In the genomic region with DNA sequence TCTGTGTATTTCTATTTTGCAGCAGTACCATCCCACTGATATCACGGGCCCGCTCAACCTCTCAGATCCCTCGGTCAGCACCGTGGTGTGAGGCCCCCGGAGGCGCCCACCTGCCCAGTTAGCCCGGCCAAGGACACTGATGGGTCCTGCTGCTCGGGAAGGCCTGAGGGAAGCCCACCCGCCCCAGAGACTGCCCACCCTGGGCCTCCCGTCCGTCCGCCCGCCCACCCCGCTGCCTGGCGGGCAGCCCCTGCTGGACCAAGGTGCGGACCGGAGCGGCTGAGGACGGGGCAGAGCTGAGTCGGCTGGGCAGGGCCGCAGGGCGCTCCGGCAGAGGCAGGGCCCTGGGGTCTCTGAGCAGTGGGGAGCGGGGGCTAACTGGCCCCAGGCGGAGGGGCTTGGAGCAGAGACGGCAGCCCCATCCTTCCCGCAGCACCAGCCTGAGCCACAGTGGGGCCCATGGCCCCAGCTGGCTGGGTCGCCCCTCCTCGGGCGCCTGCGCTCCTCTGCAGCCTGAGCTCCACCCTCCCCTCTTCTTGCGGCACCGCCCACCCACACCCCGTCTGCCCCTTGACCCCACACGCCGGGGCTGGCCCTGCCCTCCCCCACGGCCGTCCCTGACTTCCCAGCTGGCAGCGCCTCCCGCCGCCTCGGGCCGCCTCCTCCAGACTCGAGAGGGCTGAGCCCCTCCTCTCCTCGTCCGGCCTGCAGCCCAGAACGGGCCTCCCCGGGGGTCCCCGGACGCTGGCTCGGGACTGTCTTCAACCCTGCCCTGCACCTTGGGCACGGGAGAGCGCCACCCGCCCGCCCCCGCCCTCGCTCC, we compare ENCODE assay signal across 10 cellular contexts. TPM values are rescaled to one million over a fixed set of nuclear protein-coding genes. Genes with fewer than 3 reads are reported as not detected.
A peak's percentile ranks its signal among the peaks of the same experiment; 100 is the strongest.
DNase-seq lines count a peak whose midpoint lies in the region; ATAC-seq, FAIRE-seq and TF ChIP-seq lines count a peak whose summit lies in the region.
"Had no signal": no experiment of that assay in that cellular context is flagged by ENCODE, and none has a peak within 500 bp of the region (broad histone marks: within the 10 kb centered on the region; RNA-seq: fewer than 3 reads in every experiment).

No MANE protein-coding gene starts in this region.

- H3K9me3 ChIP-seq in HUES6 (ENCODE audit: control insufficient read depth, insufficient read depth, low read depth, low read length) (no peaks in the 10 kb centered on the region), lower lobe of right lung (no peaks in the 10 kb centered on the region)

- H3K36me3 ChIP-seq in HUES6 (ENCODE audit: control insufficient read depth, insufficient read depth, low read length) (no peaks in the 10 kb centered on the region), lower lobe of right lung (no peaks in the 10 kb centered on the region)

- ATAC-seq in lower lobe of right lung (peak; percentile 4 to 13), GM21423 (IDR thresholded peaks at IDR 0.05; ENCODE audit: unreplicated experiment) (no peak), HG03039 (IDR thresholded peaks at IDR 0.05; ENCODE audit: unreplicated experiment) (no peak)

- H3K27me3 ChIP-seq in HUES6 (ENCODE audit: control insufficient read depth, insufficient read depth, low read length) (peaks cover 100% of the 10 kb centered on the region), lower lobe of right lung (ENCODE audit: low read depth) (peaks cover 91% of the 10 kb centered on the region)

- H3K4me3 ChIP-seq in HUES6 (ENCODE audit: low read depth, low read length) (peak overlapping the region; percentile 63), lower lobe of right lung (peak overlapping the region; percentile 41)

- TF ChIP-seq CTCF in lower lobe of right lung (IDR thresholded peaks at IDR 0.05): no peak

- H3K27ac ChIP-seq in HUES6 (ENCODE audit: low read depth, low read length): no peak overlapping the region
- H3K27ac ChIP-seq in lower lobe of right lung: no peak overlapping the region

- DNase-seq in CMK (ENCODE audit: low read depth): peak; percentile 75
- DNase-seq in SW480 (ENCODE audit: low spot score): peak; percentile 56
- no peak for DNase-seq in lower lobe of right lung
- no peak for DNase-seq in GM19239 (ENCODE audit: insufficient read length, low spot score)
- no peak for DNase-seq in NK-92 (lab: John Stamatoyannopoulos, UW; ENCODE audit: unreplicated experiment)
- DNase-seq: natural killer cell had no signal

- H3K4me1 ChIP-seq in HUES6 (ENCODE audit: control insufficient read depth, insufficient read depth, low read length): peaks cover 8% of the 10 kb centered on the region
- peaks cover 30% of the 10 kb centered on the region for H3K4me1 ChIP-seq in lower lobe of right lung

- H3K9ac ChIP-seq in HUES6 (ENCODE audit: low read length): no peak overlapping the region

- no peak for FAIRE-seq in GM19239 (lab: Jason Lieb, UNC)

- intact Hi-C loops in lower lobe of right lung (cut with DNase I): no loop called here

RNA-seq across cellular contexts. Expression of gene LRRC26, which starts 1.9 kb away (rescaled TPM):
- 1.0 TPM for total RNA-seq in lower lobe of right lung
- total RNA-seq: natural killer cell had no signal

RNA-seq across cellular contexts. Expression of gene TMEM210, which starts 3.9 kb away (rescaled TPM):
- total RNA-seq in lower lobe of right lung: not detected
- total RNA-seq: natural killer cell, temporal lobe had no signal

RNA-seq across cellular contexts. Expression of gene ANAPC2, which starts 20.4 kb away (rescaled TPM):
- 58.2 TPM for total RNA-seq in lower lobe of right lung

RNA-seq across cellular contexts. Expression of gene SSNA1, which starts 20.5 kb away (rescaled TPM):
- 57.6 TPM for total RNA-seq in lower lobe of right lung

RNA-seq across cellular contexts. Expression of gene GRIN1, which starts 29.0 kb away (rescaled TPM):
- 0.92 TPM for total RNA-seq in lower lobe of right lung
- total RNA-seq: natural killer cell had no signal

Comparison
In these comparisons a context has a peak if more than half of its experiments do, and no peak if none do; other contexts are left out.
1. DNase-seq: peak in CMK (single experiment) and SW480 (single experiment); none in lower lobe of right lung (single experiment), GM19239 (single experiment) and NK-92 (single experiment).
2. ATAC-seq: peak in lower lobe of right lung (2 of 2); none in GM21423 (single experiment) and HG03039 (single experiment).